In genomic region chr18:23588836-23589560, GRCh38 we compare ENCODE assay signal across 1 cellular context.
TF ChIP-seq lines count a peak whose summit lies in the region.

No MANE protein-coding gene starts in this region.

TF ChIP-seq in HepG2, 621 proteins besides CTCF, POLR2A, EP300 and RAD21:
- TF ChIP-seq ZBTB2 (CRISPR knock-in tag; IDR thresholded peaks at IDR 0.05; ENCODE audit: low read depth) (no peak), ZNF7 (CRISPR knock-in tag; IDR thresholded peaks at IDR 0.05) (no peak), NR2F1 (CRISPR knock-in tag; IDR thresholded peaks at IDR 0.05) (no peak), PRMT3 (CRISPR knock-in tag; IDR thresholded peaks at IDR 0.05; ENCODE audit: borderline replicate concordance, low read depth) (no peak), SRY (CRISPR knock-in tag; IDR thresholded peaks at IDR 0.05) (no peak), RNF2 (conservative IDR thresholded peaks at IDR 0.05; ENCODE audit: low read depth) (no peak), ZNF501 (CRISPR knock-in tag; IDR thresholded peaks at IDR 0.05) (no peak)
- TF ChIP-seq, protein P1, sequence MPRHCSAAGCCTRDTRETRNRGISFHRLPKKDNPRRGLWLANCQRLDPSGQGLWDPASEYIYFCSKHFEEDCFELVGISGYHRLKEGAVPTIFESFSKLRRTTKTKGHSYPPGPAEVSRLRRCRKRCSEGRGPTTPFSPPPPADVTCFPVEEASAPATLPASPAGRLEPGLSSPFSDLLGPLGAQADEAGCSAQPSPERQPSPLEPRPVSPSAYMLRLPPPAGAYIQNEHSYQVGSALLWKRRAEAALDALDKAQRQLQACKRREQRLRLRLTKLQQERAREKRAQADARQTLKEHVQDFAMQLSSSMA (CRISPR knock-in tag; IDR thresholded peaks at IDR 0.05) = no peak
TF ChIP-seq in HepG2: peak in this region for 0.
